In genomic region chr3:19931767-19932188, GRCh38 we compare ENCODE assay signal across 10 cellular contexts. TPM values are rescaled to one million over a fixed set of nuclear protein-coding genes. Genes with fewer than 3 reads are reported as not detected.
DNase-seq lines count a peak whose midpoint lies in the region; ATAC-seq and TF ChIP-seq lines count a peak whose summit lies in the region.
"Had no signal": no experiment of that assay in that cellular context is flagged by ENCODE, and none has a peak within 500 bp of the region (broad histone marks: within the 10 kb centered on the region; RNA-seq: fewer than 3 reads in every experiment).

No MANE protein-coding gene starts in this region.

- H3K27ac Mint-ChIP-seq in Calu3 (ENCODE audit: unreplicated experiment), result peak overlapping the region; percentile 2
- H3K27ac Mint-ChIP-seq in activated naive CD8-positive, alpha-beta T cell treated with anti-CD3 and anti-CD28 coated beads, Interleukin-2, amount 10 ng/mL, durations not matched to agents 7 days and 5 days, result no peak overlapping the region

- ATAC-seq in GM21423 (IDR thresholded peaks at IDR 0.05; ENCODE audit: unreplicated experiment) (peak; percentile 46), HG03439 (IDR thresholded peaks at IDR 0.05; ENCODE audit: unreplicated experiment) (peak; percentile 45), HG03280 (IDR thresholded peaks at IDR 0.05; ENCODE audit: unreplicated experiment) (no peak)
- ATAC-seq in activated naive CD8-positive, alpha-beta T cell treated with anti-CD3 and anti-CD28 coated beads, Interleukin-2, amount 10 ng/mL, durations not matched to agents 7 days and 5 days (ENCODE audit: low read depth), result no peak

- DNase-seq in Calu3, result no peak
- DNase-seq in activated naive CD8-positive, alpha-beta T cell treated with anti-CD3 and anti-CD28 coated beads, Interleukin-2, amount 10 ng/mL, durations not matched to agents 7 days and 5 days, result no peak
- no peak for DNase-seq in SKM-1 treated with dmso at 0.1 percent for 144 hours (lab: John Stamatoyannopoulos, UW; ENCODE audit: unreplicated experiment)
- DNase-seq in NCI-H82 (lab: John Stamatoyannopoulos, UW), result no peak
- DNase-seq in HAP-1 (ENCODE audit: low spot score in 2 of 2), result no peak
- DNase-seq: T-helper 9 cell had no signal

- CTCF ChIA-PET in Calu3 (lab: Charles Lee), result no interaction called here

- in situ Hi-C loops in HAP-1 (cut with MboI; ENCODE audit: low sequenced_read_pairs), result no loop called here

- H3K4me3 ChIP-seq in HAP-1, result no peak overlapping the region

- no TSS peak for BruUV-seq in Calu3 (replicated peaks; lab: Mats Ljungman, UMichigan)

- no peaks in the 10 kb centered on the region for H3K4me1 ChIP-seq in HAP-1

- H3K36me3 Mint-ChIP-seq in Calu3 (ENCODE audit: insufficient read depth, unreplicated experiment), result no peaks in the 10 kb centered on the region
- H3K36me3 Mint-ChIP-seq in activated naive CD8-positive, alpha-beta T cell treated with anti-CD3 and anti-CD28 coated beads, Interleukin-2, amount 10 ng/mL, durations not matched to agents 7 days and 5 days, result no peaks in the 10 kb centered on the region

- H3K36me3 ChIP-seq in HAP-1 (replicated peaks), result no peaks in the 10 kb centered on the region

- no peaks in the 10 kb centered on the region for H3K27me3 ChIP-seq in HAP-1 (ENCODE audit: low read depth)

- H3K4me3 Mint-ChIP-seq in Calu3 (ENCODE audit: low read depth, unreplicated experiment), result no peak overlapping the region
- H3K4me3 Mint-ChIP-seq in activated naive CD8-positive, alpha-beta T cell treated with anti-CD3 and anti-CD28 coated beads, Interleukin-2, amount 10 ng/mL, durations not matched to agents 7 days and 5 days, result peak overlapping the region; percentile 17

- H3K9me3 Mint-ChIP-seq in Calu3 (ENCODE audit: low read depth, unreplicated experiment), result no peaks in the 10 kb centered on the region
- H3K9me3 Mint-ChIP-seq in activated naive CD8-positive, alpha-beta T cell treated with anti-CD3 and anti-CD28 coated beads, Interleukin-2, amount 10 ng/mL, durations not matched to agents 7 days and 5 days, result no peaks in the 10 kb centered on the region

- no peaks in the 10 kb centered on the region for H3K9me3 ChIP-seq in HAP-1

- H3K4me1 Mint-ChIP-seq in Calu3 (ENCODE audit: low read depth, unreplicated experiment), result peaks cover 23% of the 10 kb centered on the region
- peaks cover 23% of the 10 kb centered on the region for H3K4me1 Mint-ChIP-seq in activated naive CD8-positive, alpha-beta T cell treated with anti-CD3 and anti-CD28 coated beads, Interleukin-2, amount 10 ng/mL, durations not matched to agents 7 days and 5 days

- intact Hi-C loops in Calu3 (cut with micrococcal nuclease; ENCODE audit: unreplicated experiment), result no loop called here

- POLR2A ChIA-PET in activated naive CD8-positive, alpha-beta T cell treated with anti-CD3 and anti-CD28 coated beads, Interleukin-2, amount 10 ng/mL, durations not matched to agents 7 days and 5 days (lab: Charles Lee), result no interaction called here

- H3K27me3 Mint-ChIP-seq in Calu3 (ENCODE audit: unreplicated experiment), result no peaks in the 10 kb centered on the region
- H3K27me3 Mint-ChIP-seq in activated naive CD8-positive, alpha-beta T cell treated with anti-CD3 and anti-CD28 coated beads, Interleukin-2, amount 10 ng/mL, durations not matched to agents 7 days and 5 days, result peaks cover 10% of the 10 kb centered on the region

- TF ChIP-seq CTCF in Calu3 (IDR thresholded peaks at IDR 0.05; ENCODE audit: unreplicated experiment), result no peak

RNA-seq across cellular contexts. Expression of gene EFHB, which starts 2.2 kb away (rescaled TPM):
- not detected in 2 replicates for total RNA-seq in Calu3 (2022)
- under 1 TPM in 1 of 2 experiments, not detected in 1; 0.17 TPM for total RNA-seq in activated naive CD8-positive, alpha-beta T cell treated with anti-CD3 and anti-CD28 coated beads, Interleukin-2, amount 10 ng/mL, durations not matched to agents 7 days and 5 days
- total RNA-seq: dermis microvascular lymphatic vessel endothelial cell had no signal

RNA-seq across cellular contexts. Expression of gene RAB5A, which starts 15.1 kb away (rescaled TPM):
- total RNA-seq in Calu3 (2022), result 66.7 and 75.4 TPM in 2 replicates
- 10 to 100 TPM; 62.1 to 63.6 TPM for total RNA-seq in activated naive CD8-positive, alpha-beta T cell treated with anti-CD3 and anti-CD28 coated beads, Interleukin-2, amount 10 ng/mL, durations not matched to agents 7 days and 5 days

Comparison
In these comparisons a context has a peak if more than half of its experiments do, and no peak if none do; other contexts are left out.
1. ATAC-seq: peak in GM21423 (single experiment) and HG03439 (single experiment); none in activated naive CD8-positive, alpha-beta T cell treated with anti-CD3 and anti-CD28 coated beads, Interleukin-2, amount 10 ng/mL, durations not matched to agents 7 days and 5 days (single experiment) and HG03280 (single experiment).